ENCODE assay signal across 1 cellular context in genomic region chr19:43705729-43706128, GRCh38.
TF ChIP-seq lines count a peak whose summit lies in the region.

No MANE protein-coding gene starts in this region.

TF ChIP-seq in K562, 482 proteins besides CTCF, POLR2A, EP300 and RAD21:
- TF ChIP-seq SMARCB1 (IDR thresholded peaks at IDR 0.05; ENCODE audit: insufficient read length, low read depth) (no peak), ZNF121 (CRISPR knock-in tag; conservative IDR thresholded peaks at IDR 0.05) (peak; percentile 87)
